In genomic region chr15:27214032-27214431, GRCh38 we compare ENCODE assay signal across 31 cellular contexts.
"Had no signal": no experiment of that assay in that cellular context is flagged by ENCODE, and none has a peak within 500 bp of the region (broad histone marks: within the 10 kb centered on the region; RNA-seq: fewer than 3 reads in every experiment).

No MANE protein-coding gene starts in this region.

- H3K27ac ChIP-seq: ascending aorta, body of pancreas, colonic mucosa, epithelial cell of prostate, esophagus squamous epithelium, gastroesophageal sphincter, heart right ventricle, VCaP had no signal

- FAIRE-seq: endometrium, endothelial cell of umbilical vein, TTC549 had no signal

- DNase-seq: activated CD4-positive, alpha-beta memory T cell treated with anti-CD3 and anti-CD28 coated beads, Interleukin-2, amount 10 ng/mL, durations not matched to agents 7 days and 5 days; activated CD4-positive, alpha-beta T cell treated with anti-CD3 and anti-CD28 coated beads for 1 hour; activated CD4-positive, alpha-beta T cell treated with anti-CD3 and anti-CD28 coated beads for 4 hours; activated CD4-positive, alpha-beta T cell treated with anti-CD3 and anti-CD28 coated beads, Interleukin-2, amount 10 ng/mL, durations not matched to agents 7 days and 5 days; activated CD4-positive, alpha-beta T cell treated with anti-CD3 and anti-CD28 coated beads, Interleukin-2, amount 50 U/mL, for 4 hours; activated CD8-positive, alpha-beta memory T cell treated with anti-CD3 and anti-CD28 coated beads, Interleukin-2, amount 50 U/mL, for 48 hours; activated gamma-delta T cell; activated naive CD4-positive, alpha-beta T cell; activated naive CD4-positive, alpha-beta T cell treated with anti-CD3 and anti-CD28 coated beads, Interleukin-2, amount 10 ng/mL, durations not matched to agents 7 days and 5 days; activated naive CD8-positive, alpha-beta T cell treated with anti-CD3 and anti-CD28 coated beads, Interleukin-2, amount 10 ng/mL, durations not matched to agents 7 days and 5 days; activated T-cell treated with anti-CD3 and anti-CD28 coated beads for 4 hours; activated T-cell treated with anti-CD3 and anti-CD28 coated beads, Interleukin-2, amount 50 U/mL, for 24 hours; activated T-cell treated with anti-CD3 and anti-CD28 coated beads, Interleukin-2, amount 50 U/mL, for 72 hours; body of pancreas; central memory CD4-positive, alpha-beta T cell; cerebellar nuclear complex; colonic mucosa; effector CD8-positive, alpha-beta T cell; esophagus squamous epithelium; foreskin melanocyte; heart right ventricle; T-helper 2 cell had no signal

- H3K27me3 ChIP-seq: ascending aorta, body of pancreas, colonic mucosa, esophagus squamous epithelium, gastroesophageal sphincter, heart right ventricle had no signal

- ATAC-seq: activated naive CD4-positive, alpha-beta T cell treated with anti-CD3 and anti-CD28 coated beads, Interleukin-2, amount 50 U/mL, for 72 hours; activated T-cell treated with anti-CD3 and anti-CD28 coated beads, Interleukin-2, amount 50 U/mL, for 72 hours; body of pancreas; gastroesophageal sphincter; heart right ventricle; WTC11 had no signal

- H3K4me3 ChIP-seq: ascending aorta, body of pancreas, colonic mucosa, esophagus squamous epithelium, gastroesophageal sphincter, heart right ventricle had no signal

- H3K4me1 ChIP-seq: ascending aorta, body of pancreas, colonic mucosa, esophagus squamous epithelium, gastroesophageal sphincter, heart right ventricle had no signal

- H3K9me3 ChIP-seq: ascending aorta, body of pancreas, colonic mucosa, gastroesophageal sphincter had no signal

- H3K36me3 ChIP-seq: ascending aorta, colonic mucosa, esophagus squamous epithelium, gastroesophageal sphincter, heart right ventricle had no signal
